18 cellular contexts compared by ENCODE assay signal in genomic region chr3:126732281-126733060, GRCh38. TPM values are rescaled to one million over a fixed set of nuclear protein-coding genes. Genes with fewer than 3 reads are reported as not detected.
A peak's percentile ranks its signal among the peaks of the same experiment; 100 is the strongest.
DNase-seq lines count a peak whose midpoint lies in the region; ATAC-seq, FAIRE-seq and TF ChIP-seq lines count a peak whose summit lies in the region.
"Had no signal": no experiment of that assay in that cellular context is flagged by ENCODE, and none has a peak within 500 bp of the region (broad histone marks: within the 10 kb centered on the region; RNA-seq: fewer than 3 reads in every experiment).

No MANE protein-coding gene starts in this region.

- CTCF ChIA-PET in endothelial cell of umbilical vein (lab: Charles Lee) (interaction anchor here (1.1 kb wide), 1 partner anchor 250 kb away, joined by 3 read pairs; no protein-coding TSS in a partner anchor), HepG2 (lab: Yijun Ruan, JAX; ENCODE audit: low intra/inter-chr PET ratio, low total read pairs) (no interaction called here)

- in situ Hi-C loops in HepG2 (cut with HindIII; ENCODE audit: extremely low pct_ligation_motif_present, low pct_unique_long_range_greater_than_20kb), result no loop called here

- no peaks in the 10 kb centered on the region for H3K9me3 ChIP-seq in endothelial cell of umbilical vein (replicated peaks; ENCODE audit: control insufficient read depth, insufficient read depth, low read length)
- H3K9me3 ChIP-seq in HepG2 (ENCODE audit: low read length), result no peaks in the 10 kb centered on the region

- 86% methylated on average over 6 of the region's 6 CpGs for WGBS in HepG2 (ENCODE audit: low lambda C conversion rate)

- FAIRE-seq in endothelial cell of umbilical vein (lab: Jason Lieb, UNC), result no peak
- FAIRE-seq in HepG2 (lab: Jason Lieb, UNC), result no peak
- FAIRE-seq: G401.6 had no signal

- H3K9me1 ChIP-seq in endothelial cell of umbilical vein (replicated peaks; ENCODE audit: control insufficient read depth, extremely low read depth, insufficient read depth, low read length), result no peaks in the 10 kb centered on the region

- H3K36me3 ChIP-seq in endothelial cell of umbilical vein (ENCODE audit: control insufficient read depth in 2 of 2, extremely low read depth in 1 of 2, insufficient read depth in 2 of 2, low read length in 2 of 2) (no peaks in the 10 kb centered on the region), HepG2 (replicated peaks in 1 of 2; ENCODE audit: control insufficient read depth in 1 of 2, insufficient read depth in 2 of 2, low read length in 2 of 2) (peaks cover 5 to 13% of the 10 kb centered on the region in 2 experiments)

- intact Hi-C loops in Right ventricle myocardium superior (cut with DNase I), result no loop called here
- intact Hi-C loops in cardiac septum (cut with DNase I), result no loop called here
- intact Hi-C loops in endothelial cell of umbilical vein (cut with micrococcal nuclease), result no loop called here
- intact Hi-C loops in HepG2 (cut with micrococcal nuclease; ENCODE audit: unreplicated experiment), result no loop called here

- H2AFZ ChIP-seq in endothelial cell of umbilical vein (ENCODE audit: low read depth, low read length) (no peak overlapping the region), HepG2 (ENCODE audit: low read length) (no peak overlapping the region)

- H3K27ac ChIP-seq in endothelial cell of umbilical vein (ENCODE audit: insufficient read depth, low read depth, low read length) (no peak overlapping the region), HepG2 (ENCODE audit: extremely low read length, insufficient read depth, low read length) (no peak overlapping the region)

- TF ChIP-seq EP300 in HepG2 (IDR thresholded peaks at IDR 0.05; ENCODE audit: low read depth in 2 of 2, low read length in 2 of 2) (no peak), HepG2 (CRISPR knock-in tag; IDR thresholded peaks at IDR 0.05; ENCODE audit: borderline replicate concordance) (no peak)

- TF ChIP-seq CTCF in endothelial cell of umbilical vein (IDR thresholded peaks at IDR 0.05; ENCODE audit: extremely low read depth in 1 of 2, insufficient read depth in 1 of 2, low read depth in 1 of 2, low read length in 2 of 2) (no peak), HepG2 (CRISPR knock-in tag; IDR thresholded peaks at IDR 0.05) (no peak)

- no TSS peak for BruUV-seq in endothelial cell of umbilical vein (replicated peaks; lab: Mats Ljungman, UMichigan)
- no TSS peak for BruUV-seq in HepG2 (replicated peaks; lab: Mats Ljungman, UMichigan)

- H3K9ac ChIP-seq in endothelial cell of umbilical vein (replicated peaks; ENCODE audit: extremely low read depth, insufficient read depth, low read length) (no peak overlapping the region), HepG2 (ENCODE audit: insufficient read depth, low read depth, low read length) (no peak overlapping the region)

- H3K27me3 ChIP-seq in endothelial cell of umbilical vein (ENCODE audit: control insufficient read depth in 2 of 2, insufficient read depth in 2 of 2, low read length in 2 of 2) (no peaks in the 10 kb centered on the region), HepG2 (ENCODE audit: control insufficient read depth in 1 of 2, insufficient read depth in 2 of 2, low read length in 2 of 2) (no peaks in the 10 kb centered on the region)

- H3K79me2 ChIP-seq in endothelial cell of umbilical vein (ENCODE audit: control insufficient read depth, insufficient read depth, low read length) (no peaks in the 10 kb centered on the region), HepG2 (ENCODE audit: insufficient read depth, low read length) (no peaks in the 10 kb centered on the region)

- TF ChIP-seq POLR2A in endothelial cell of umbilical vein (IDR thresholded peaks at IDR 0.05; ENCODE audit: low read depth, low read length) (no peak), HepG2 (IDR thresholded peaks at IDR 0.05; ENCODE audit: insufficient read depth in 1 of 2, low read depth in 2 of 2, low read length in 2 of 2) (no peak)

- ATAC-seq in Right ventricle myocardium superior (ENCODE audit: poor library complexity) (peak; percentile 77), HepG2 (no peak)

- DNase-seq in Right ventricle myocardium superior, result no peak
- DNase-seq in cardiac septum (ENCODE audit: low spot score), result no peak
- peak; percentile 6 for DNase-seq in endothelial cell of umbilical vein (ENCODE audit: low read depth, low spot score)
- DNase-seq in HepG2 (ENCODE audit: low spot score), result no peak
- no peak for DNase-seq in NCI-H1436 (lab: John Stamatoyannopoulos, UW)
- DNase-seq in SKM-1 (lab: John Stamatoyannopoulos, UW; ENCODE audit: unreplicated experiment), result no peak
- no peak for DNase-seq in NCI-H1105 treated with DMSO at 0.1 percent for 48 hours (lab: John Stamatoyannopoulos, UW)
- DNase-seq: COR-L47, DMS 273 treated with DMSO at 0.1 percent for 48 hours, DND-41, H7, Kasumi-1, NCI-H1105, NCI-H1694 treated with DMSO at 0.1 percent for 48 hours, NCI-H2107, NCI-H510A, NCI-H748 treated with DMSO at 0.1 percent for 48 hours had no signal

- dilution Hi-C loops in endothelial cell of umbilical vein (cut with MboI; ENCODE audit: extremely low pct_ligation_motif_present, low sequenced_read_pairs), result no loop called here

- no peak for TF ChIP-seq RAD21 in HepG2 (CRISPR knock-in tag; IDR thresholded peaks at IDR 0.05)

- H3K4me2 ChIP-seq in endothelial cell of umbilical vein (ENCODE audit: insufficient read depth, low read length) (no peak overlapping the region), HepG2 (ENCODE audit: low read depth, low read length) (no peak overlapping the region)

- H3K4me1 ChIP-seq in endothelial cell of umbilical vein (ENCODE audit: control insufficient read depth, extremely low read depth, insufficient read depth, low read length) (no peaks in the 10 kb centered on the region), HepG2 (ENCODE audit: insufficient read depth, low read length) (peaks cover 32% of the 10 kb centered on the region)

- POLR2A ChIA-PET in endothelial cell of umbilical vein (lab: Charles Lee) (no interaction called here), HepG2 (lab: Yijun Ruan, JAX) (no interaction called here)

- H3K4me3 ChIP-seq in endothelial cell of umbilical vein (replicated peaks in 1 of 3; ENCODE audit: insufficient read depth in 1 of 3, low read depth in 1 of 3, low read length in 3 of 3), result no peak overlapping the region
- H3K4me3 ChIP-seq in HepG2 (replicated peaks in 1 of 3; ENCODE audit: insufficient read depth in 1 of 3, low read depth in 2 of 3, low read length in 3 of 3), result no peak overlapping the region

- H4K20me1 ChIP-seq in endothelial cell of umbilical vein (replicated peaks; ENCODE audit: control insufficient read depth, extremely low read depth, insufficient read depth, low read length) (no peaks in the 10 kb centered on the region), HepG2 (ENCODE audit: insufficient read depth, low read length) (no peaks in the 10 kb centered on the region)

TF ChIP-seq in endothelial cell of umbilical vein, 7 proteins besides CTCF, POLR2A, EP300 and RAD21 (continues in another document):
- TF ChIP-seq EZH2 (IDR thresholded peaks at IDR 0.05; ENCODE audit: borderline replicate concordance, low read depth, low read length, severe bottlenecking) (no peak), FOS (IDR thresholded peaks at IDR 0.05; ENCODE audit: borderline replicate concordance, insufficient read depth, low read length) (no peak), JUN (IDR thresholded peaks at IDR 0.05; ENCODE audit: borderline replicate concordance, insufficient read depth, insufficient read length, low read depth) (no peak)

TF ChIP-seq in HepG2, 621 proteins besides CTCF, POLR2A, EP300 and RAD21:
- TF ChIP-seq ATF7 (IDR thresholded peaks at IDR 0.05) (peak; percentile 91), ATF7 (CRISPR knock-in tag; IDR thresholded peaks at IDR 0.05) (no peak), NRL (CRISPR knock-in tag; IDR thresholded peaks at IDR 0.05; ENCODE audit: borderline replicate concordance) (no peak), CBX2 (IDR thresholded peaks at IDR 0.05; ENCODE audit: low read depth, low read length) (no peak), CBX2 (CRISPR knock-in tag; IDR thresholded peaks at IDR 0.05; ENCODE audit: low read depth) (no peak), CREB1 (IDR thresholded peaks at IDR 0.05) (peak; percentile 68), CREB1 (CRISPR knock-in tag; IDR thresholded peaks at IDR 0.05) (no peak)

RNA-seq across cellular contexts. Expression of gene CHCHD6, which starts 28.4 kb away (rescaled TPM):
- total RNA-seq in Right ventricle myocardium superior (8.3 TPM), cardiac septum (12.1 TPM), endothelial cell of umbilical vein (8.4 and 13.4 TPM in 2 replicates), HepG2 (2016; rRNA removed; fragmentation: Illumina TruSeq; extraction: Trizol) (20.3 and 24.8 TPM in 2 replicates)
- polyA plus RNA-seq in endothelial cell of umbilical vein (8.8 and 10.1 TPM in 2 replicates), HepG2 (2011; rRNA removed) (18.5 and 20.8 TPM in 2 replicates)
- 10.5 and 11.9 TPM in 2 replicates for polyA plus RNA-seq in endothelial cell of umbilical vein (2011; cell fraction: cytosol; rRNA removed)
- polyA plus RNA-seq in endothelial cell of umbilical vein (2011; cell fraction: nucleus; rRNA removed), result 7.0 and 8.1 TPM in 2 replicates
- polyA plus RNA-seq in endothelial cell of umbilical vein (2012), result 9.0 and 12.0 TPM in 2 replicates
- 2.8 and 4.3 TPM in 2 replicates for polyA minus RNA-seq in endothelial cell of umbilical vein
- polyA minus RNA-seq in endothelial cell of umbilical vein (2011; cell fraction: cytosol; rRNA and poly(A)+ RNA removed), result 3.9 TPM
- 4.3 and 7.1 TPM in 2 replicates for polyA minus RNA-seq in endothelial cell of umbilical vein (2011; cell fraction: nucleus; rRNA and poly(A)+ RNA removed)
- 10.6 and 13.0 TPM in 2 replicates for total RNA-seq in HepG2 (2016; cell fraction: cytosol; rRNA removed; fragmentation: Illumina TruSeq; extraction: Trizol; ENCODE audit: low read depth)
- 21.0 and 27.0 TPM in 2 replicates for total RNA-seq in HepG2 (2016; cell fraction: insoluble cytoplasmic fraction; rRNA removed; fragmentation: Illumina TruSeq; extraction: Trizol)
- 12.4 and 16.6 TPM in 2 replicates for total RNA-seq in HepG2 (2016; cell fraction: membrane; rRNA removed; fragmentation: Illumina TruSeq; extraction: Trizol)
- total RNA-seq in HepG2 (2016; cell fraction: nucleus; rRNA removed; fragmentation: Illumina TruSeq; extraction: Trizol), result 11.5 and 15.1 TPM in 2 replicates
- polyA plus RNA-seq in HepG2 (2011; cell fraction: cytosol; rRNA removed), result 19.5 and 23.3 TPM in 2 replicates
- polyA plus RNA-seq in HepG2 (2011; cell fraction: nucleus; rRNA removed), result 8.9 and 9.9 TPM in 2 replicates
- polyA plus RNA-seq in HepG2 (2012), result 10.9 and 12.0 TPM in 2 replicates
- 12.6 and 15.1 TPM in 2 replicates for polyA plus RNA-seq in HepG2 (2016; cell fraction: cytosol; fragmentation: Illumina TruSeq; extraction: Trizol; ENCODE audit: low read depth)
- 28.8 and 28.9 TPM in 2 replicates for polyA plus RNA-seq in HepG2 (2016; cell fraction: insoluble cytoplasmic fraction; fragmentation: Illumina TruSeq; extraction: Trizol; ENCODE audit: low read depth)
- polyA plus RNA-seq in HepG2 (2016; cell fraction: membrane; fragmentation: Illumina TruSeq; extraction: Trizol; ENCODE audit: low read depth), result 13.3 and 13.9 TPM in 2 replicates
- 15.3 and 19.3 TPM in 2 replicates for polyA plus RNA-seq in HepG2 (2016; cell fraction: nucleus; fragmentation: Illumina TruSeq; extraction: Trizol; ENCODE audit: insufficient read depth, low read depth)
- 5.3 and 6.9 TPM in 2 replicates for polyA minus RNA-seq in HepG2 (2011; rRNA and poly(A)+ RNA removed; ENCODE audit: low replicate concordance)
- 3.1 and 3.6 TPM in 2 replicates for polyA minus RNA-seq in HepG2 (2011; cell fraction: cytosol; rRNA and poly(A)+ RNA removed)
- 7.2 and 10.6 TPM in 2 replicates for polyA minus RNA-seq in HepG2 (2011; cell fraction: nucleus; rRNA and poly(A)+ RNA removed)
